ENCODE assay signal across 2 cellular contexts in the genomic region with DNA sequence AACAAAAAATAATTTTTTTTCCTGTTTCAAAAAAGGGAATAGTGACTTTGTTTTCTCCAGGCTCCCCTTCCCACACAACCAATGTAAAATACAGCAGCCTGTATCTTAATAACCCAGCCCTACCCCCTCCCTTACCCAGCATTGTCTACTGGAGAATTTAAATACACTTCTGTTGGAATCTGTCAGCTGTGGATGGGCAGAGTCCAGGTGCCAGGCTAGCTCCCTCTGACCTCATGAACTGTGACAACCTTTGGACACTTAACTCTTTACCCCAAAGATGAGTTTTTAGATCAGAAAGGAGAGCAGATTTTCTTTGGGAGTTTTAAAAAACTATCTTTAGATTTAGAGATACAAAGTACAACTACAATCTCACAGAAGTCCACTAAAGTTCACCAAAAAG.
TF ChIP-seq lines count a peak whose summit lies in the region.

No MANE protein-coding gene starts in this region.

TF ChIP-seq in WTC11, 78 proteins besides CTCF, POLR2A, EP300 and RAD21 (continued from another document):
- TF ChIP-seq, protein P1, sequence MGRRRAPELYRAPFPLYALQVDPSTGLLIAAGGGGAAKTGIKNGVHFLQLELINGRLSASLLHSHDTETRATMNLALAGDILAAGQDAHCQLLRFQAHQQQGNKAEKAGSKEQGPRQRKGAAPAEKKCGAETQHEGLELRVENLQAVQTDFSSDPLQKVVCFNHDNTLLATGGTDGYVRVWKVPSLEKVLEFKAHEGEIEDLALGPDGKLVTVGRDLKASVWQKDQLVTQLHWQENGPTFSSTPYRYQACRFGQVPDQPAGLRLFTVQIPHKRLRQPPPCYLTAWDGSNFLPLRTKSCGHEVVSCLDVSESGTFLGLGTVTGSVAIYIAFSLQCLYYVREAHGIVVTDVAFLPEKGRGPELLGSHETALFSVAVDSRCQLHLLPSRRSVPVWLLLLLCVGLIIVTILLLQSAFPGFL (CRISPR knock-in tag; IDR thresholded peaks at IDR 0.05; ENCODE audit: borderline replicate concordance): no peak
- TF ChIP-seq OVOL2 (CRISPR knock-in tag; IDR thresholded peaks at IDR 0.05; ENCODE audit: borderline replicate concordance) (no peak), SMAD4 (CRISPR knock-in tag; IDR thresholded peaks at IDR 0.05) (no peak), NFYB (CRISPR knock-in tag; conservative IDR thresholded peaks at IDR 0.05; ENCODE audit: low read depth) (no peak), JAZF1 (CRISPR knock-in tag; IDR thresholded peaks at IDR 0.05) (no peak), GRHL2 (CRISPR knock-in tag; IDR thresholded peaks at IDR 0.05; ENCODE audit: insufficient replicate concordance, severe bottlenecking) (no peak), EMX1 (CRISPR knock-in tag; IDR thresholded peaks at IDR 0.05) (no peak)
- TF ChIP-seq, protein P2, sequence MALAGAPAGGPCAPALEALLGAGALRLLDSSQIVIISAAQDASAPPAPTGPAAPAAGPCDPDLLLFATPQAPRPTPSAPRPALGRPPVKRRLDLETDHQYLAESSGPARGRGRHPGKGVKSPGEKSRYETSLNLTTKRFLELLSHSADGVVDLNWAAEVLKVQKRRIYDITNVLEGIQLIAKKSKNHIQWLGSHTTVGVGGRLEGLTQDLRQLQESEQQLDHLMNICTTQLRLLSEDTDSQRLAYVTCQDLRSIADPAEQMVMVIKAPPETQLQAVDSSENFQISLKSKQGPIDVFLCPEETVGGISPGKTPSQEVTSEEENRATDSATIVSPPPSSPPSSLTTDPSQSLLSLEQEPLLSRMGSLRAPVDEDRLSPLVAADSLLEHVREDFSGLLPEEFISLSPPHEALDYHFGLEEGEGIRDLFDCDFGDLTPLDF (CRISPR knock-in tag; IDR thresholded peaks at IDR 0.05): no peak
- TF ChIP-seq, protein P3, sequence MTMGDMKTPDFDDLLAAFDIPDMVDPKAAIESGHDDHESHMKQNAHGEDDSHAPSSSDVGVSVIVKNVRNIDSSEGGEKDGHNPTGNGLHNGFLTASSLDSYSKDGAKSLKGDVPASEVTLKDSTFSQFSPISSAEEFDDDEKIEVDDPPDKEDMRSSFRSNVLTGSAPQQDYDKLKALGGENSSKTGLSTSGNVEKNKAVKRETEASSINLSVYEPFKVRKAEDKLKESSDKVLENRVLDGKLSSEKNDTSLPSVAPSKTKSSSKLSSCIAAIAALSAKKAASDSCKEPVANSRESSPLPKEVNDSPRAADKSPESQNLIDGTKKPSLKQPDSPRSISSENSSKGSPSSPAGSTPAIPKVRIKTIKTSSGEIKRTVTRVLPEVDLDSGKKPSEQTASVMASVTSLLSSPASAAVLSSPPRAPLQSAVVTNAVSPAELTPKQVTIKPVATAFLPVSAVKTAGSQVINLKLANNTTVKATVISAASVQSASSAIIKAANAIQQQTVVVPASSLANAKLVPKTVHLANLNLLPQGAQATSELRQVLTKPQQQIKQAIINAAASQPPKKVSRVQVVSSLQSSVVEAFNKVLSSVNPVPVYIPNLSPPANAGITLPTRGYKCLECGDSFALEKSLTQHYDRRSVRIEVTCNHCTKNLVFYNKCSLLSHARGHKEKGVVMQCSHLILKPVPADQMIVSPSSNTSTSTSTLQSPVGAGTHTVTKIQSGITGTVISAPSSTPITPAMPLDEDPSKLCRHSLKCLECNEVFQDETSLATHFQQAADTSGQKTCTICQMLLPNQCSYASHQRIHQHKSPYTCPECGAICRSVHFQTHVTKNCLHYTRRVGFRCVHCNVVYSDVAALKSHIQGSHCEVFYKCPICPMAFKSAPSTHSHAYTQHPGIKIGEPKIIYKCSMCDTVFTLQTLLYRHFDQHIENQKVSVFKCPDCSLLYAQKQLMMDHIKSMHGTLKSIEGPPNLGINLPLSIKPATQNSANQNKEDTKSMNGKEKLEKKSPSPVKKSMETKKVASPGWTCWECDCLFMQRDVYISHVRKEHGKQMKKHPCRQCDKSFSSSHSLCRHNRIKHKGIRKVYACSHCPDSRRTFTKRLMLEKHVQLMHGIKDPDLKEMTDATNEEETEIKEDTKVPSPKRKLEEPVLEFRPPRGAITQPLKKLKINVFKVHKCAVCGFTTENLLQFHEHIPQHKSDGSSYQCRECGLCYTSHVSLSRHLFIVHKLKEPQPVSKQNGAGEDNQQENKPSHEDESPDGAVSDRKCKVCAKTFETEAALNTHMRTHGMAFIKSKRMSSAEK (CRISPR knock-in tag; IDR thresholded peaks at IDR 0.05; ENCODE audit: borderline replicate concordance): no peak
- TF ChIP-seq, protein P4, sequence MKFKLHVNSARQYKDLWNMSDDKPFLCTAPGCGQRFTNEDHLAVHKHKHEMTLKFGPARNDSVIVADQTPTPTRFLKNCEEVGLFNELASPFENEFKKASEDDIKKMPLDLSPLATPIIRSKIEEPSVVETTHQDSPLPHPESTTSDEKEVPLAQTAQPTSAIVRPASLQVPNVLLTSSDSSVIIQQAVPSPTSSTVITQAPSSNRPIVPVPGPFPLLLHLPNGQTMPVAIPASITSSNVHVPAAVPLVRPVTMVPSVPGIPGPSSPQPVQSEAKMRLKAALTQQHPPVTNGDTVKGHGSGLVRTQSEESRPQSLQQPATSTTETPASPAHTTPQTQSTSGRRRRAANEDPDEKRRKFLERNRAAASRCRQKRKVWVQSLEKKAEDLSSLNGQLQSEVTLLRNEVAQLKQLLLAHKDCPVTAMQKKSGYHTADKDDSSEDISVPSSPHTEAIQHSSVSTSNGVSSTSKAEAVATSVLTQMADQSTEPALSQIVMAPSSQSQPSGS (CRISPR knock-in tag; IDR thresholded peaks at IDR 0.05; ENCODE audit: borderline replicate concordance, low read depth): no peak

TF ChIP-seq in liver, 16 proteins besides CTCF, POLR2A, EP300 and RAD21 (continued from another document):
- TF ChIP-seq, protein P5, sequence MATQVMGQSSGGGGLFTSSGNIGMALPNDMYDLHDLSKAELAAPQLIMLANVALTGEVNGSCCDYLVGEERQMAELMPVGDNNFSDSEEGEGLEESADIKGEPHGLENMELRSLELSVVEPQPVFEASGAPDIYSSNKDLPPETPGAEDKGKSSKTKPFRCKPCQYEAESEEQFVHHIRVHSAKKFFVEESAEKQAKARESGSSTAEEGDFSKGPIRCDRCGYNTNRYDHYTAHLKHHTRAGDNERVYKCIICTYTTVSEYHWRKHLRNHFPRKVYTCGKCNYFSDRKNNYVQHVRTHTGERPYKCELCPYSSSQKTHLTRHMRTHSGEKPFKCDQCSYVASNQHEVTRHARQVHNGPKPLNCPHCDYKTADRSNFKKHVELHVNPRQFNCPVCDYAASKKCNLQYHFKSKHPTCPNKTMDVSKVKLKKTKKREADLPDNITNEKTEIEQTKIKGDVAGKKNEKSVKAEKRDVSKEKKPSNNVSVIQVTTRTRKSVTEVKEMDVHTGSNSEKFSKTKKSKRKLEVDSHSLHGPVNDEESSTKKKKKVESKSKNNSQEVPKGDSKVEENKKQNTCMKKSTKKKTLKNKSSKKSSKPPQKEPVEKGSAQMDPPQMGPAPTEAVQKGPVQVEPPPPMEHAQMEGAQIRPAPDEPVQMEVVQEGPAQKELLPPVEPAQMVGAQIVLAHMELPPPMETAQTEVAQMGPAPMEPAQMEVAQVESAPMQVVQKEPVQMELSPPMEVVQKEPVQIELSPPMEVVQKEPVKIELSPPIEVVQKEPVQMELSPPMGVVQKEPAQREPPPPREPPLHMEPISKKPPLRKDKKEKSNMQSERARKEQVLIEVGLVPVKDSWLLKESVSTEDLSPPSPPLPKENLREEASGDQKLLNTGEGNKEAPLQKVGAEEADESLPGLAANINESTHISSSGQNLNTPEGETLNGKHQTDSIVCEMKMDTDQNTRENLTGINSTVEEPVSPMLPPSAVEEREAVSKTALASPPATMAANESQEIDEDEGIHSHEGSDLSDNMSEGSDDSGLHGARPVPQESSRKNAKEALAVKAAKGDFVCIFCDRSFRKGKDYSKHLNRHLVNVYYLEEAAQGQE (IDR thresholded peaks at IDR 0.05): no peak
- TF ChIP-seq FOXA2 (IDR thresholded peaks at IDR 0.05) (peak; percentile 6), TAF1 (conservative IDR thresholded peaks at IDR 0.05) (no peak), HNF4A (conservative IDR thresholded peaks at IDR 0.05) (peak; percentile 97), YY1 (IDR thresholded peaks at IDR 0.05) (peak; percentile 51), HNF4G (IDR thresholded peaks at IDR 0.05) (peak; percentile 88), NR2F2 (IDR thresholded peaks at IDR 0.05) (peak; percentile 80)
- TF ChIP-seq, protein P6, sequence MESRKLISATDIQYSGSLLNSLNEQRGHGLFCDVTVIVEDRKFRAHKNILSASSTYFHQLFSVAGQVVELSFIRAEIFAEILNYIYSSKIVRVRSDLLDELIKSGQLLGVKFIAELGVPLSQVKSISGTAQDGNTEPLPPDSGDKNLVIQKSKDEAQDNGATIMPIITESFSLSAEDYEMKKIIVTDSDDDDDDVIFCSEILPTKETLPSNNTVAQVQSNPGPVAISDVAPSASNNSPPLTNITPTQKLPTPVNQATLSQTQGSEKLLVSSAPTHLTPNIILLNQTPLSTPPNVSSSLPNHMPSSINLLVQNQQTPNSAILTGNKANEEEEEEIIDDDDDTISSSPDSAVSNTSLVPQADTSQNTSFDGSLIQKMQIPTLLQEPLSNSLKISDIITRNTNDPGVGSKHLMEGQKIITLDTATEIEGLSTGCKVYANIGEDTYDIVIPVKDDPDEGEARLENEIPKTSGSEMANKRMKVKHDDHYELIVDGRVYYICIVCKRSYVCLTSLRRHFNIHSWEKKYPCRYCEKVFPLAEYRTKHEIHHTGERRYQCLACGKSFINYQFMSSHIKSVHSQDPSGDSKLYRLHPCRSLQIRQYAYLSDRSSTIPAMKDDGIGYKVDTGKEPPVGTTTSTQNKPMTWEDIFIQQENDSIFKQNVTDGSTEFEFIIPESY (IDR thresholded peaks at IDR 0.05): peak; percentile 52
- TF ChIP-seq, protein P7, sequence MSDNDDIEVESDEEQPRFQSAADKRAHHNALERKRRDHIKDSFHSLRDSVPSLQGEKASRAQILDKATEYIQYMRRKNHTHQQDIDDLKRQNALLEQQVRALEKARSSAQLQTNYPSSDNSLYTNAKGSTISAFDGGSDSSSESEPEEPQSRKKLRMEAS (IDR thresholded peaks at IDR 0.05): peak; percentile 37
